In genomic region chr12:66239295-66239694, GRCh38 we compare ENCODE assay signal across 32 cellular contexts.
"Had no signal": no experiment of that assay in that cellular context is flagged by ENCODE, and none has a peak within 500 bp of the region (broad histone marks: within the 10 kb centered on the region; RNA-seq: fewer than 3 reads in every experiment).

No MANE protein-coding gene starts in this region.

- H3K4me3 ChIP-seq: heart right ventricle, ovary, sigmoid colon, uterus had no signal

- H3K4me3 Mint-ChIP-seq: activated CD4-positive, alpha-beta memory T cell treated with anti-CD3 and anti-CD28 coated beads, Interleukin-2, amount 10 ng/mL, durations not matched to agents 7 days and 5 days; activated CD4-positive, alpha-beta T cell treated with anti-CD3 and anti-CD28 coated beads, Interleukin-2, amount 10 ng/mL, durations not matched to agents 7 days and 5 days; activated naive CD8-positive, alpha-beta T cell treated with anti-CD3 and anti-CD28 coated beads, Interleukin-2, amount 50 U/mL, for 24 hours; activated T-cell treated with anti-CD3 and anti-CD28 coated beads, Interleukin-2, amount 50 U/mL, for 24 hours; activated T-helper 17 cell treated with anti-CD3 and anti-CD28 coated beads, Interleukin-2, amount 50 U/mL, for 72 hours; nephron; stimulated activated memory B cell treated with anti-CD40 and anti-IgM and Interleukin-4, amounts not matched to agents 10 μg/mL and 1 μg/mL and 100 μg/mL, for 72 hours; stimulated activated naive CD8-positive, alpha-beta T cell treated with anti-CD3 and anti-CD28 coated beads, Interleukin-15, amount 100 ng/mL, for 72 hours; T-helper 1 cell treated with Interleukin-12 subunit alpha and Interleukin-12 subunit beta and Interleukin-4 antibody, amounts not matched to agents 30 μg/mL and 1 μg/mL, for 36 hours; type B pancreatic cell had no signal

- H3K9me3 Mint-ChIP-seq: activated CD4-positive, alpha-beta memory T cell treated with anti-CD3 and anti-CD28 coated beads, Interleukin-2, amount 10 ng/mL, durations not matched to agents 7 days and 5 days; activated CD4-positive, alpha-beta T cell treated with anti-CD3 and anti-CD28 coated beads, Interleukin-2, amount 10 ng/mL, durations not matched to agents 7 days and 5 days; activated naive CD8-positive, alpha-beta T cell treated with anti-CD3 and anti-CD28 coated beads, Interleukin-2, amount 50 U/mL, for 24 hours; activated T-cell treated with anti-CD3 and anti-CD28 coated beads, Interleukin-2, amount 50 U/mL, for 24 hours; activated T-helper 17 cell treated with anti-CD3 and anti-CD28 coated beads, Interleukin-2, amount 50 U/mL, for 72 hours; nephron; stimulated activated memory B cell treated with anti-CD40 and anti-IgM and Interleukin-4, amounts not matched to agents 10 μg/mL and 1 μg/mL and 100 μg/mL, for 72 hours; stimulated activated naive CD8-positive, alpha-beta T cell treated with anti-CD3 and anti-CD28 coated beads, Interleukin-15, amount 100 ng/mL, for 72 hours; T-helper 1 cell treated with Interleukin-12 subunit alpha and Interleukin-12 subunit beta and Interleukin-4 antibody, amounts not matched to agents 30 μg/mL and 1 μg/mL, for 36 hours; type B pancreatic cell had no signal

- H3K27ac Mint-ChIP-seq: activated CD4-positive, alpha-beta memory T cell treated with anti-CD3 and anti-CD28 coated beads, Interleukin-2, amount 10 ng/mL, durations not matched to agents 7 days and 5 days; activated CD4-positive, alpha-beta T cell treated with anti-CD3 and anti-CD28 coated beads, Interleukin-2, amount 10 ng/mL, durations not matched to agents 7 days and 5 days; activated naive CD8-positive, alpha-beta T cell treated with anti-CD3 and anti-CD28 coated beads, Interleukin-2, amount 50 U/mL, for 24 hours; activated T-cell treated with anti-CD3 and anti-CD28 coated beads, Interleukin-2, amount 50 U/mL, for 24 hours; activated T-helper 17 cell treated with anti-CD3 and anti-CD28 coated beads, Interleukin-2, amount 50 U/mL, for 72 hours; nephron; progenitor cell of endocrine pancreas; stimulated activated memory B cell treated with anti-CD40 and anti-IgM and Interleukin-4, amounts not matched to agents 10 μg/mL and 1 μg/mL and 100 μg/mL, for 72 hours; stimulated activated naive CD8-positive, alpha-beta T cell treated with anti-CD3 and anti-CD28 coated beads, Interleukin-15, amount 100 ng/mL, for 72 hours; T-helper 1 cell treated with Interleukin-12 subunit alpha and Interleukin-12 subunit beta and Interleukin-4 antibody, amounts not matched to agents 30 μg/mL and 1 μg/mL, for 36 hours; type B pancreatic cell had no signal

- ATAC-seq: activated naive CD8-positive, alpha-beta T cell treated with anti-CD3 and anti-CD28 coated beads, Interleukin-2, amount 50 U/mL, for 24 hours; activated T-helper 17 cell treated with anti-CD3 and anti-CD28 coated beads, Interleukin-2, amount 50 U/mL, for 72 hours; esophagus mucosa; heart right ventricle; left cardiac atrium; left ventricle myocardium superior; stimulated activated memory B cell treated with anti-CD40 and anti-IgM and Interleukin-4, amounts not matched to agents 10 μg/mL and 1 μg/mL and 100 μg/mL, for 72 hours; stimulated activated naive CD8-positive, alpha-beta T cell treated with anti-CD3 and anti-CD28 coated beads, Interleukin-15, amount 100 ng/mL, for 72 hours had no signal

- H3K4me1 Mint-ChIP-seq: activated T-helper 17 cell treated with anti-CD3 and anti-CD28 coated beads, Interleukin-2, amount 50 U/mL, for 72 hours; stimulated activated naive CD8-positive, alpha-beta T cell treated with anti-CD3 and anti-CD28 coated beads, Interleukin-15, amount 100 ng/mL, for 72 hours had no signal

- H3K27me3 ChIP-seq: heart right ventricle, ovary, uterus had no signal

- H3K4me1 ChIP-seq: uterus had no signal

- H3K36me3 Mint-ChIP-seq: stimulated activated memory B cell treated with anti-CD40 and anti-IgM and Interleukin-4, amounts not matched to agents 10 μg/mL and 1 μg/mL and 100 μg/mL, for 72 hours; type B pancreatic cell had no signal

- H3K36me3 ChIP-seq: ovary, sigmoid colon, uterus, WERI-Rb-1 had no signal

- DNase-seq: activated CD4-positive, alpha-beta memory T cell treated with anti-CD3 and anti-CD28 coated beads, Interleukin-2, amount 10 ng/mL, durations not matched to agents 7 days and 5 days; activated CD4-positive, alpha-beta T cell treated with anti-CD3 and anti-CD28 coated beads, Interleukin-2, amount 10 ng/mL, durations not matched to agents 7 days and 5 days; activated CD4-positive, CD25-positive, alpha-beta regulatory T cell treated with anti-CD3 and anti-CD28 coated beads, Interleukin-2, amount 50 U/mL, for 72 hours; activated CD8-positive, alpha-beta memory T cell treated with anti-CD3 and anti-CD28 coated beads, Interleukin-2, amount 50 U/mL, for 48 hours; activated gamma-delta T cell treated with Interleukin-2 at 50 U/mL for 16 hours; activated naive CD4-positive, alpha-beta T cell treated with anti-CD3 and anti-CD28 coated beads, Interleukin-2, amount 50 U/mL, for 16 hours; activated naive CD8-positive, alpha-beta T cell treated with anti-CD3 and anti-CD28 coated beads, Interleukin-2, amount 50 U/mL, for 24 hours; activated T-cell treated with anti-CD3 and anti-CD28 coated beads, Interleukin-2, amount 50 U/mL, for 24 hours; amygdala; caudate nucleus; cortex of kidney; foreskin fibroblast; heart right ventricle; left cardiac atrium; left ventricle myocardium superior; ovary; sigmoid colon; small intestine; stimulated activated CD4-positive, alpha-beta T cell treated with anti-CD3 and anti-CD28 coated beads, Interleukin-4, amount 100 ng/mL, for 24 hours; stimulated activated CD8-positive, alpha-beta memory T cell treated with anti-CD3 and anti-CD28 coated beads, Interleukin-4, amount 100 ng/mL, for 48 hours; stimulated activated naive CD8-positive, alpha-beta T cell treated with anti-CD3 and anti-CD28 coated beads, Interleukin-15, amount 100 ng/mL, for 72 hours; substantia nigra; T-helper 9 cell; uterus; WERI-Rb-1 had no signal

- H3K27ac ChIP-seq: ovary, sigmoid colon, uterus, WERI-Rb-1 had no signal

- H3K9me3 ChIP-seq: heart right ventricle, ovary, sigmoid colon, uterus had no signal
